ENCODE assay signal across 15 cellular contexts in genomic region chr3:179812096-179812382, GRCh38.
"Had no signal": no experiment of that assay in that cellular context is flagged by ENCODE, and none has a peak within 500 bp of the region (broad histone marks: within the 10 kb centered on the region; RNA-seq: fewer than 3 reads in every experiment).

No MANE protein-coding gene starts in this region.

- H3K27me3 ChIP-seq: neutrophil, spleen, upper lobe of left lung had no signal

- H3K9me3 Mint-ChIP-seq: activated CD4-positive, alpha-beta T cell treated with anti-CD3 and anti-CD28 coated beads, Interleukin-2, amount 10 ng/mL, durations not matched to agents 7 days and 5 days; activated naive CD4-positive, alpha-beta T cell treated with anti-CD3 and anti-CD28 coated beads, Interleukin-2, amount 50 U/mL, for 72 hours; activated T-cell treated with anti-CD3 and anti-CD28 coated beads, Interleukin-2, amount 50 U/mL, for 72 hours; natural killer cell; stimulated activated naive CD8-positive, alpha-beta T cell treated with anti-CD3 and anti-CD28 coated beads, Interleukin-15, amount 100 ng/mL, for 72 hours had no signal

- H3K27ac ChIP-seq: neutrophil, prostate gland, spleen, upper lobe of left lung had no signal

- H3K4me3 Mint-ChIP-seq: activated CD4-positive, alpha-beta T cell treated with anti-CD3 and anti-CD28 coated beads, Interleukin-2, amount 10 ng/mL, durations not matched to agents 7 days and 5 days; activated T-cell treated with anti-CD3 and anti-CD28 coated beads, Interleukin-2, amount 50 U/mL, for 72 hours; natural killer cell; stimulated activated naive CD8-positive, alpha-beta T cell treated with anti-CD3 and anti-CD28 coated beads, Interleukin-15, amount 100 ng/mL, for 72 hours had no signal

- H3K36me3 ChIP-seq: neutrophil, prostate gland, spleen, upper lobe of left lung had no signal

- DNase-seq: activated CD8-positive, alpha-beta memory T cell treated with anti-CD3 and anti-CD28 coated beads, Interleukin-2, amount 50 U/mL, for 48 hours; activated gamma-delta T cell; central memory CD4-positive, alpha-beta T cell; cortex of kidney; effector memory CD4-positive, alpha-beta T cell; natural killer cell; right cardiac atrium; spleen had no signal

- H3K4me1 ChIP-seq: prostate gland, spleen had no signal

- H3K4me3 ChIP-seq: prostate gland, spleen, upper lobe of left lung had no signal

- H3K36me3 Mint-ChIP-seq: activated naive CD4-positive, alpha-beta T cell treated with anti-CD3 and anti-CD28 coated beads, Interleukin-2, amount 50 U/mL, for 72 hours; natural killer cell had no signal

- H3K27ac Mint-ChIP-seq: activated CD4-positive, alpha-beta T cell treated with anti-CD3 and anti-CD28 coated beads, Interleukin-2, amount 10 ng/mL, durations not matched to agents 7 days and 5 days; activated naive CD4-positive, alpha-beta T cell treated with anti-CD3 and anti-CD28 coated beads, Interleukin-2, amount 50 U/mL, for 72 hours; activated T-cell treated with anti-CD3 and anti-CD28 coated beads, Interleukin-2, amount 50 U/mL, for 72 hours; natural killer cell; stimulated activated naive CD8-positive, alpha-beta T cell treated with anti-CD3 and anti-CD28 coated beads, Interleukin-15, amount 100 ng/mL, for 72 hours had no signal

- H3K27me3 Mint-ChIP-seq: activated CD4-positive, alpha-beta T cell treated with anti-CD3 and anti-CD28 coated beads, Interleukin-2, amount 10 ng/mL, durations not matched to agents 7 days and 5 days; stimulated activated naive CD8-positive, alpha-beta T cell treated with anti-CD3 and anti-CD28 coated beads, Interleukin-15, amount 100 ng/mL, for 72 hours had no signal

- H3K9me3 ChIP-seq: neutrophil, prostate gland, spleen, upper lobe of left lung had no signal

- H3K4me1 Mint-ChIP-seq: natural killer cell; stimulated activated naive CD8-positive, alpha-beta T cell treated with anti-CD3 and anti-CD28 coated beads, Interleukin-15, amount 100 ng/mL, for 72 hours had no signal
